1 cellular context compared by ENCODE assay signal in the genomic region with DNA sequence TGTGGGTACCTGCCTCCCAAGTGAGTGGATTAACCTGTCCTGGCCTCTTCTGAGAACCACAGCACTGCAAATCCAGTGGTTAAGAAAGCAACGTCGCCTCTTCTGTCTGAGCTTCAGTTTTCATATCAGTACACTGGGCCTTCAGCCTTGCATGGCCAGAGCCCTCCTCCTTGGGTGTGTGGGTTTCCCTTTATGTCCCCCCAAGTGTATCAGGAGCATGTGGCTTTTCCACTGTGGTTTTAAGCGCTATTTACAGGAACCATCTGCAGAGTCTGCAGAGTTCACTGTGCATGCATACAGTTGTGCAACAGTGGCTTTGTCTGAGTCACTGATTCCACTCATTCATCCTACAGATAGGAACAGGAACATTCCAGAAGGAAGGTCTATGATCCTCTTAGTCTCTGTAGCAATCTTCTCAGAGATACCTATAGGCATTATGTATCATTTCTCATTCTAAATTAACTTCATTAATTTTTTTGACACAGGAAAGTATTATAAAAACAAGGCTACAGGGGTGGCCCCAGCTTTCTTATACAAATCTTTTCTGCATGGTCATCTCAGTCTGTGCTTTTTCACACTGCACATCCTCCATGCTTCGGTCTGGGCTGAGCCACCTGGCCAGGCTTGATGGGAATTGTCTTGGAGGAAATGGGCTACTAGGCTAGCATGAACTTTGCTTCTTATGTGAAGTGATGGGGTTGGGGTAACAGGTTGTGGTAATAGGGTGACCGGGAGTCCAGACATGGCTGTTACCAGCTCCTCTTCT.
TF ChIP-seq lines count a peak whose summit lies in the region.

No MANE protein-coding gene starts in this region.

TF ChIP-seq in HepG2, 621 proteins besides CTCF, POLR2A, EP300 and RAD21 (continued from another document and continues in another):
- TF ChIP-seq, protein P1, sequence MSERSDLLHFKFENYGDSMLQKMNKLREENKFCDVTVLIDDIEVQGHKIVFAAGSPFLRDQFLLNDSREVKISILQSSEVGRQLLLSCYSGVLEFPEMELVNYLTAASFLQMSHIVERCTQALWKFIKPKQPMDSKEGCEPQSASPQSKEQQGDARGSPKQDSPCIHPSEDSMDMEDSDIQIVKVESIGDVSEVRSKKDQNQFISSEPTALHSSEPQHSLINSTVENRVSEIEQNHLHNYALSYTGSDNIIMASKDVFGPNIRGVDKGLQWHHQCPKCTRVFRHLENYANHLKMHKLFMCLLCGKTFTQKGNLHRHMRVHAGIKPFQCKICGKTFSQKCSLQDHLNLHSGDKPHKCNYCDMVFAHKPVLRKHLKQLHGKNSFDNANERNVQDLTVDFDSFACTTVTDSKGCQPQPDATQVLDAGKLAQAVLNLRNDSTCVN (CRISPR knock-in tag; IDR thresholded peaks at IDR 0.05; ENCODE audit: borderline replicate concordance) = peak; percentile 74; the same call in 1 of the 2 replicates
- TF ChIP-seq KDM6A (CRISPR knock-in tag; IDR thresholded peaks at IDR 0.05; ENCODE audit: low read depth) (peak; percentile 59; the same call in 1 of the 2 replicates), ZBTB42 (CRISPR knock-in tag; IDR thresholded peaks at IDR 0.05) (no peak), HDAC2 (CRISPR knock-in tag; IDR thresholded peaks at IDR 0.05) (peak; percentile 72), ZNF335 (CRISPR knock-in tag; IDR thresholded peaks at IDR 0.05) (0 out of 2 replicates have a peak, but pooled peaks have one; percentile 64), ISL2 (CRISPR knock-in tag; IDR thresholded peaks at IDR 0.05) (peak; percentile 74), MIER3 (CRISPR knock-in tag; IDR thresholded peaks at IDR 0.05; ENCODE audit: borderline replicate concordance) (peak; percentile 61; the same call in 1 of the 2 replicates), PPARG (CRISPR knock-in tag; conservative IDR thresholded peaks at IDR 0.05) (peak; percentile 70; the same call in 1 of the 2 replicates), CBX5 (CRISPR knock-in tag; IDR thresholded peaks at IDR 0.05; ENCODE audit: borderline replicate concordance) (peak; percentile 89; the same call in 1 of the 2 replicates), NCOA5 (CRISPR knock-in tag; IDR thresholded peaks at IDR 0.05) (0 out of 2 replicates have a peak, but pooled peaks have one; percentile 31), ZNF792 (CRISPR knock-in tag; IDR thresholded peaks at IDR 0.05) (peak; percentile 63; the same call in 1 of the 2 replicates), DPF2 (CRISPR knock-in tag; IDR thresholded peaks at IDR 0.05; ENCODE audit: borderline replicate concordance, low read depth) (peak; percentile 48; the same call in 1 of the 2 replicates), POGZ (CRISPR knock-in tag; IDR thresholded peaks at IDR 0.05) (peak; percentile 84), SMYD3 (CRISPR knock-in tag; IDR thresholded peaks at IDR 0.05) (no peak), HOXD1 (CRISPR knock-in tag; IDR thresholded peaks at IDR 0.05) (peak; percentile 71; the same call in 1 of the 2 replicates), MED1 (CRISPR knock-in tag; IDR thresholded peaks at IDR 0.05) (peak; percentile 80), BHLHE40 (IDR thresholded peaks at IDR 0.05; ENCODE audit: low read length) (0 out of 2 replicates have a peak, but pooled peaks have one; percentile 28), HNF4A (CRISPR knock-in tag; IDR thresholded peaks at IDR 0.05) (peak; percentile 79), JUND (CRISPR knock-in tag; IDR thresholded peaks at IDR 0.05) (peak; percentile 89), ELF3 (CRISPR knock-in tag; IDR thresholded peaks at IDR 0.05) (peak; percentile 67; the same call in 1 of the 2 replicates), TEAD3 (CRISPR knock-in tag; optimal IDR thresholded peaks at IDR 0.05; ENCODE audit: borderline replicate concordance) (peak; percentile 90), ZSCAN9 (CRISPR knock-in tag; IDR thresholded peaks at IDR 0.05; ENCODE audit: borderline replicate concordance) (0 out of 2 replicates have a peak, but pooled peaks have one; percentile 39), TCF7L2 (IDR thresholded peaks at IDR 0.05; ENCODE audit: low read depth, low read length) (no peak), ZNF282 (IDR thresholded peaks at IDR 0.05; ENCODE audit: partially characterized antibody) (no peak), JUNB (CRISPR knock-in tag; IDR thresholded peaks at IDR 0.05; ENCODE audit: borderline replicate concordance) (peak; percentile 39; the same call in 1 of the 2 replicates), GATAD1 (CRISPR knock-in tag; IDR thresholded peaks at IDR 0.05) (peak; percentile 41; the same call in 1 of the 2 replicates), ETV5 (CRISPR knock-in tag; IDR thresholded peaks at IDR 0.05; ENCODE audit: borderline replicate concordance) (peak; percentile 74; the same call in 1 of the 2 replicates), ZNF256 (CRISPR knock-in tag; conservative IDR thresholded peaks at IDR 0.05) (no peak), LCORL (IDR thresholded peaks at IDR 0.05) (no peak), LCORL (CRISPR knock-in tag; IDR thresholded peaks at IDR 0.05) (0 out of 2 replicates have a peak, but pooled peaks have one; percentile 49), STAT5B (CRISPR knock-in tag; IDR thresholded peaks at IDR 0.05) (no peak), ZNF670 (CRISPR knock-in tag; IDR thresholded peaks at IDR 0.05; ENCODE audit: borderline replicate concordance) (peak; percentile 73; the same call in 1 of the 2 replicates), EHMT2 (IDR thresholded peaks at IDR 0.05; ENCODE audit: borderline replicate concordance, low read depth, low read length) (peak; percentile 42; the same call in 1 of the 2 replicates), ZNF136 (CRISPR knock-in tag; IDR thresholded peaks at IDR 0.05; ENCODE audit: low read depth) (0 out of 2 replicates have a peak, but pooled peaks have one; percentile 36), ZNF614 (CRISPR knock-in tag; IDR thresholded peaks at IDR 0.05; ENCODE audit: borderline replicate concordance) (peak; percentile 74), ZSCAN25 (CRISPR knock-in tag; IDR thresholded peaks at IDR 0.05) (0 out of 2 replicates have a peak, but pooled peaks have one; percentile 24), ZFY (CRISPR knock-in tag; IDR thresholded peaks at IDR 0.05) (0 out of 2 replicates have a peak, but pooled peaks have one; percentile 38), CEBPB (IDR thresholded peaks at IDR 0.05; ENCODE audit: borderline replicate concordance, low read depth, low read length) (peak; percentile 99)
- TF ChIP-seq, protein P2, sequence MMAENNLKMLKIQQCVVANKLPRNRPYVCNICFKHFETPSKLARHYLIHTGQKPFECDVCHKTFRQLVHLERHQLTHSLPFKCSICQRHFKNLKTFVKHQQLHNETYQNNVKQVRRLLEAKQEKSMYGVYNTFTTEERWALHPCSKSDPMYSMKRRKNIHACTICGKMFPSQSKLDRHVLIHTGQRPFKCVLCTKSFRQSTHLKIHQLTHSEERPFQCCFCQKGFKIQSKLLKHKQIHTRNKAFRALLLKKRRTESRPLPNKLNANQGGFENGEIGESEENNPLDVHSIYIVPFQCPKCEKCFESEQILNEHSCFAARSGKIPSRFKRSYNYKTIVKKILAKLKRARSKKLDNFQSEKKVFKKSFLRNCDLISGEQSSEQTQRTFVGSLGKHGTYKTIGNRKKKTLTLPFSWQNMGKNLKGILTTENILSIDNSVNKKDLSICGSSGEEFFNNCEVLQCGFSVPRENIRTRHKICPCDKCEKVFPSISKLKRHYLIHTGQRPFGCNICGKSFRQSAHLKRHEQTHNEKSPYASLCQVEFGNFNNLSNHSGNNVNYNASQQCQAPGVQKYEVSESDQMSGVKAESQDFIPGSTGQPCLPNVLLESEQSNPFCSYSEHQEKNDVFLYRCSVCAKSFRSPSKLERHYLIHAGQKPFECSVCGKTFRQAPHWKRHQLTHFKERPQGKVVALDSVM (CRISPR knock-in tag; IDR thresholded peaks at IDR 0.05) = no peak
- TF ChIP-seq, protein P3, sequence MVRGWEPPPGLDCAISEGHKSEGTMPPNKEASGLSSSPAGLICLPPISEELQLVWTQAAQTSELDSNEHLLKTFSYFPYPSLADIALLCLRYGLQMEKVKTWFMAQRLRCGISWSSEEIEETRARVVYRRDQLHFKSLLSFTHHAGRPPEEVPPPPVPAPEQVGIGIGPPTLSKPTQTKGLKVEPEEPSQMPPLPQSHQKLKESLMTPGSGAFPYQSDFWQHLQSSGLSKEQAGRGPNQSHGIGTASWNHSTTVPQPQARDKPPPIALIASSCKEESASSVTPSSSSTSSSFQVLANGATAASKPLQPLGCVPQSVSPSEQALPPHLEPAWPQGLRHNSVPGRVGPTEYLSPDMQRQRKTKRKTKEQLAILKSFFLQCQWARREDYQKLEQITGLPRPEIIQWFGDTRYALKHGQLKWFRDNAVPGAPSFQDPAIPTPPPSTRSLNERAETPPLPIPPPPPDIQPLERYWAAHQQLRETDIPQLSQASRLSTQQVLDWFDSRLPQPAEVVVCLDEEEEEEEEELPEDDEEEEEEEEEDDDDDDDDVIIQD (CRISPR knock-in tag; IDR thresholded peaks at IDR 0.05; ENCODE audit: low read depth) = peak; percentile 70; the same call in 1 of the 2 replicates
- TF ChIP-seq, protein P4, sequence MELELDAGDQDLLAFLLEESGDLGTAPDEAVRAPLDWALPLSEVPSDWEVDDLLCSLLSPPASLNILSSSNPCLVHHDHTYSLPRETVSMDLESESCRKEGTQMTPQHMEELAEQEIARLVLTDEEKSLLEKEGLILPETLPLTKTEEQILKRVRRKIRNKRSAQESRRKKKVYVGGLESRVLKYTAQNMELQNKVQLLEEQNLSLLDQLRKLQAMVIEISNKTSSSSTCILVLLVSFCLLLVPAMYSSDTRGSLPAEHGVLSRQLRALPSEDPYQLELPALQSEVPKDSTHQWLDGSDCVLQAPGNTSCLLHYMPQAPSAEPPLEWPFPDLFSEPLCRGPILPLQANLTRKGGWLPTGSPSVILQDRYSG (CRISPR knock-in tag; IDR thresholded peaks at IDR 0.05) = no peak
- TF ChIP-seq, protein P5, sequence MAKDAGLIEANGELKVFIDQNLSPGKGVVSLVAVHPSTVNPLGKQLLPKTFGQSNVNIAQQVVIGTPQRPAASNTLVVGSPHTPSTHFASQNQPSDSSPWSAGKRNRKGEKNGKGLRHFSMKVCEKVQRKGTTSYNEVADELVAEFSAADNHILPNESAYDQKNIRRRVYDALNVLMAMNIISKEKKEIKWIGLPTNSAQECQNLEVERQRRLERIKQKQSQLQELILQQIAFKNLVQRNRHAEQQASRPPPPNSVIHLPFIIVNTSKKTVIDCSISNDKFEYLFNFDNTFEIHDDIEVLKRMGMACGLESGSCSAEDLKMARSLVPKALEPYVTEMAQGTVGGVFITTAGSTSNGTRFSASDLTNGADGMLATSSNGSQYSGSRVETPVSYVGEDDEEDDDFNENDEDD (CRISPR knock-in tag; IDR thresholded peaks at IDR 0.05; ENCODE audit: borderline replicate concordance) = peak; percentile 68; the same call in 1 of the 2 replicates
- TF ChIP-seq, protein P6, sequence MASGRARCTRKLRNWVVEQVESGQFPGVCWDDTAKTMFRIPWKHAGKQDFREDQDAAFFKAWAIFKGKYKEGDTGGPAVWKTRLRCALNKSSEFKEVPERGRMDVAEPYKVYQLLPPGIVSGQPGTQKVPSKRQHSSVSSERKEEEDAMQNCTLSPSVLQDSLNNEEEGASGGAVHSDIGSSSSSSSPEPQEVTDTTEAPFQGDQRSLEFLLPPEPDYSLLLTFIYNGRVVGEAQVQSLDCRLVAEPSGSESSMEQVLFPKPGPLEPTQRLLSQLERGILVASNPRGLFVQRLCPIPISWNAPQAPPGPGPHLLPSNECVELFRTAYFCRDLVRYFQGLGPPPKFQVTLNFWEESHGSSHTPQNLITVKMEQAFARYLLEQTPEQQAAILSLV (CRISPR knock-in tag; IDR thresholded peaks at IDR 0.05; ENCODE audit: borderline replicate concordance) = no peak
- TF ChIP-seq, protein P7, sequence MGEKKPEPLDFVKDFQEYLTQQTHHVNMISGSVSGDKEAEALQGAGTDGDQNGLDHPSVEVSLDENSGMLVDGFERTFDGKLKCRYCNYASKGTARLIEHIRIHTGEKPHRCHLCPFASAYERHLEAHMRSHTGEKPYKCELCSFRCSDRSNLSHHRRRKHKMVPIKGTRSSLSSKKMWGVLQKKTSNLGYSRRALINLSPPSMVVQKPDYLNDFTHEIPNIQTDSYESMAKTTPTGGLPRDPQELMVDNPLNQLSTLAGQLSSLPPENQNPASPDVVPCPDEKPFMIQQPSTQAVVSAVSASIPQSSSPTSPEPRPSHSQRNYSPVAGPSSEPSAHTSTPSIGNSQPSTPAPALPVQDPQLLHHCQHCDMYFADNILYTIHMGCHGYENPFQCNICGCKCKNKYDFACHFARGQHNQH (CRISPR knock-in tag; IDR thresholded peaks at IDR 0.05) = peak; percentile 76; the same call in 1 of the 2 replicates
- TF ChIP-seq, protein P8, sequence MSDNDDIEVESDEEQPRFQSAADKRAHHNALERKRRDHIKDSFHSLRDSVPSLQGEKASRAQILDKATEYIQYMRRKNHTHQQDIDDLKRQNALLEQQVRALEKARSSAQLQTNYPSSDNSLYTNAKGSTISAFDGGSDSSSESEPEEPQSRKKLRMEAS (IDR thresholded peaks at IDR 0.05) = peak; percentile 91
- TF ChIP-seq, protein P9, sequence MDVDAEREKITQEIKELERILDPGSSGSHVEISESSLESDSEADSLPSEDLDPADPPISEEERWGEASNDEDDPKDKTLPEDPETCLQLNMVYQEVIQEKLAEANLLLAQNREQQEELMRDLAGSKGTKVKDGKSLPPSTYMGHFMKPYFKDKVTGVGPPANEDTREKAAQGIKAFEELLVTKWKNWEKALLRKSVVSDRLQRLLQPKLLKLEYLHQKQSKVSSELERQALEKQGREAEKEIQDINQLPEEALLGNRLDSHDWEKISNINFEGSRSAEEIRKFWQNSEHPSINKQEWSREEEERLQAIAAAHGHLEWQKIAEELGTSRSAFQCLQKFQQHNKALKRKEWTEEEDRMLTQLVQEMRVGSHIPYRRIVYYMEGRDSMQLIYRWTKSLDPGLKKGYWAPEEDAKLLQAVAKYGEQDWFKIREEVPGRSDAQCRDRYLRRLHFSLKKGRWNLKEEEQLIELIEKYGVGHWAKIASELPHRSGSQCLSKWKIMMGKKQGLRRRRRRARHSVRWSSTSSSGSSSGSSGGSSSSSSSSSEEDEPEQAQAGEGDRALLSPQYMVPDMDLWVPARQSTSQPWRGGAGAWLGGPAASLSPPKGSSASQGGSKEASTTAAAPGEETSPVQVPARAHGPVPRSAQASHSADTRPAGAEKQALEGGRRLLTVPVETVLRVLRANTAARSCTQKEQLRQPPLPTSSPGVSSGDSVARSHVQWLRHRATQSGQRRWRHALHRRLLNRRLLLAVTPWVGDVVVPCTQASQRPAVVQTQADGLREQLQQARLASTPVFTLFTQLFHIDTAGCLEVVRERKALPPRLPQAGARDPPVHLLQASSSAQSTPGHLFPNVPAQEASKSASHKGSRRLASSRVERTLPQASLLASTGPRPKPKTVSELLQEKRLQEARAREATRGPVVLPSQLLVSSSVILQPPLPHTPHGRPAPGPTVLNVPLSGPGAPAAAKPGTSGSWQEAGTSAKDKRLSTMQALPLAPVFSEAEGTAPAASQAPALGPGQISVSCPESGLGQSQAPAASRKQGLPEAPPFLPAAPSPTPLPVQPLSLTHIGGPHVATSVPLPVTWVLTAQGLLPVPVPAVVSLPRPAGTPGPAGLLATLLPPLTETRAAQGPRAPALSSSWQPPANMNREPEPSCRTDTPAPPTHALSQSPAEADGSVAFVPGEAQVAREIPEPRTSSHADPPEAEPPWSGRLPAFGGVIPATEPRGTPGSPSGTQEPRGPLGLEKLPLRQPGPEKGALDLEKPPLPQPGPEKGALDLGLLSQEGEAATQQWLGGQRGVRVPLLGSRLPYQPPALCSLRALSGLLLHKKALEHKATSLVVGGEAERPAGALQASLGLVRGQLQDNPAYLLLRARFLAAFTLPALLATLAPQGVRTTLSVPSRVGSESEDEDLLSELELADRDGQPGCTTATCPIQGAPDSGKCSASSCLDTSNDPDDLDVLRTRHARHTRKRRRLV (CRISPR knock-in tag; IDR thresholded peaks at IDR 0.05) = no peak
